ENCODE assay signal across 37 cellular contexts in the genomic region with DNA sequence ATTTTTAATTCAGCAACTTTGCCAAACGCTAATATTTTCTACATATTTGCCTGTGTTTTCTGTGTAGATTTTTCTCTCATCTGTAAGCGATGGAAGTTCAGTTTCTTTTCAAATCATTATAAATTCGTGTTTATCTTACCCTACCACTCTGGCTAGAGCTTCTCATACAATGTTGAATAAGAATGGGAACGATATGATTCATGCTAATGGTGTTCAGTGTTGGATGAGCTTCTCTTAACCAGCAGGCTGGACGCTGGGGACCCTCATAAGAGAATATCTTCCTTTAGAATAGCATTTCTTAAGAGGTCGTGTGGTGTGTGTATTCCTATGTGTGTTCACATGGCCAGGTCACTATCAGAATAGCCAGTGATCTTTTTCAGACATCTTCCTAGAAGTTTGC.
"Had no signal": no experiment of that assay in that cellular context is flagged by ENCODE, and none has a peak within 500 bp of the region (broad histone marks: within the 10 kb centered on the region; RNA-seq: fewer than 3 reads in every experiment).

No MANE protein-coding gene starts in this region.

- H3K36me3 ChIP-seq: brain microvascular endothelial cell, breast epithelium had no signal

- H3K27ac Mint-ChIP-seq: activated CD4-positive, alpha-beta memory T cell treated with anti-CD3 and anti-CD28 coated beads, Interleukin-2, amount 10 ng/mL, durations not matched to agents 7 days and 5 days; activated CD4-positive, alpha-beta T cell treated with anti-CD3 and anti-CD28 coated beads for 36 hours; activated CD8-positive, alpha-beta memory T cell treated with anti-CD3 and anti-CD28 coated beads, Interleukin-2, amount 10 ng/mL, durations not matched to agents 7 days and 5 days; activated CD8-positive, alpha-beta T cell treated with anti-CD3 and anti-CD28 coated beads, Interleukin-2, amount 10 ng/mL, durations not matched to agents 7 days and 5 days; activated naive CD4-positive, alpha-beta T cell treated with anti-CD3 and anti-CD28 coated beads for 36 hours; activated naive CD8-positive, alpha-beta T cell treated with anti-CD3 and anti-CD28 coated beads for 36 hours; activated T-cell treated with anti-CD3 and anti-CD28 coated beads, Interleukin-2, amount 50 U/mL, for 24 hours; activated T-helper 2 cell treated with anti-CD3 and anti-CD28 coated beads, Interferon-gamma antibody, Interleukin-2, Interleukin-4, amounts not matched to agents 10 μg/mL and 5 μg/mL and 100 μg/mL, durations not matched to agents 14 hours and 24 hours and 36 hours; T-helper 1 cell treated with Interleukin-12 subunit alpha and Interleukin-12 subunit beta and Interleukin-4 antibody, amounts not matched to agents 30 μg/mL and 1 μg/mL, for 36 hours; T-helper 2 cell treated with Interferon-gamma antibody and Interleukin-4, amounts not matched to agents 5 μg/mL and 100 μg/mL, for 36 hours; WTC11 had no signal

- H3K36me3 Mint-ChIP-seq: activated naive CD4-positive, alpha-beta T cell treated with anti-CD3 and anti-CD28 coated beads, Interleukin-2, amount 50 U/mL, for 72 hours had no signal

- FAIRE-seq: TTC549 had no signal

- H3K9me3 Mint-ChIP-seq: activated CD4-positive, alpha-beta memory T cell treated with anti-CD3 and anti-CD28 coated beads, Interleukin-2, amount 10 ng/mL, durations not matched to agents 7 days and 5 days; activated CD4-positive, alpha-beta T cell treated with anti-CD3 and anti-CD28 coated beads, Interleukin-2, amount 10 ng/mL, durations not matched to agents 7 days and 5 days; activated naive CD4-positive, alpha-beta T cell treated with anti-CD3 and anti-CD28 coated beads for 36 hours; activated naive CD4-positive, alpha-beta T cell treated with anti-CD3 and anti-CD28 coated beads, Interleukin-2, amount 50 U/mL, for 72 hours; activated naive CD8-positive, alpha-beta T cell treated with anti-CD3 and anti-CD28 coated beads for 36 hours; activated T-cell treated with anti-CD3 and anti-CD28 coated beads, Interleukin-2, amount 50 U/mL, for 24 hours; activated T-helper 2 cell treated with anti-CD3 and anti-CD28 coated beads, Interferon-gamma antibody, Interleukin-2, Interleukin-4, amounts not matched to agents 10 μg/mL and 5 μg/mL and 100 μg/mL, durations not matched to agents 14 hours and 24 hours and 36 hours; T-helper 1 cell treated with Interleukin-12 subunit alpha and Interleukin-12 subunit beta and Interleukin-4 antibody, amounts not matched to agents 30 μg/mL and 1 μg/mL, for 36 hours; T-helper 2 cell treated with Interferon-gamma antibody and Interleukin-4, amounts not matched to agents 5 μg/mL and 100 μg/mL, for 36 hours; WTC11 had no signal

- H3K4me3 ChIP-seq: adrenal gland, body of pancreas, breast epithelium had no signal

- H3K27ac ChIP-seq: adrenal gland, body of pancreas, brain microvascular endothelial cell, breast epithelium, WERI-Rb-1 had no signal

- H3K9me3 ChIP-seq: adrenal gland, body of pancreas, breast epithelium had no signal

- ATAC-seq: activated CD4-positive, alpha-beta T cell treated with anti-CD3 and anti-CD28 coated beads for 36 hours; activated CD4-positive, CD25-positive, alpha-beta regulatory T cell treated with anti-CD3 and anti-CD28 coated beads, Interleukin-2, amount 50 U/mL, for 24 hours; activated CD8-positive, alpha-beta memory T cell treated with anti-CD3 and anti-CD28 coated beads, Interleukin-2, amount 10 ng/mL, durations not matched to agents 7 days and 5 days; activated CD8-positive, alpha-beta T cell treated with anti-CD3 and anti-CD28 coated beads, Interleukin-2, amount 10 ng/mL, durations not matched to agents 7 days and 5 days; activated naive CD4-positive, alpha-beta T cell treated with anti-CD3 and anti-CD28 coated beads, Interleukin-2, amount 50 U/mL, for 72 hours; body of pancreas; WTC11 had no signal

- H3K4me3 Mint-ChIP-seq: activated CD4-positive, alpha-beta memory T cell treated with anti-CD3 and anti-CD28 coated beads, Interleukin-2, amount 10 ng/mL, durations not matched to agents 7 days and 5 days; activated CD4-positive, alpha-beta T cell treated with anti-CD3 and anti-CD28 coated beads for 36 hours; activated CD4-positive, alpha-beta T cell treated with anti-CD3 and anti-CD28 coated beads, Interleukin-2, amount 10 ng/mL, durations not matched to agents 7 days and 5 days; activated CD8-positive, alpha-beta memory T cell treated with anti-CD3 and anti-CD28 coated beads, Interleukin-2, amount 10 ng/mL, durations not matched to agents 7 days and 5 days; activated CD8-positive, alpha-beta T cell treated with anti-CD3 and anti-CD28 coated beads, Interleukin-2, amount 10 ng/mL, durations not matched to agents 7 days and 5 days; activated naive CD4-positive, alpha-beta T cell treated with anti-CD3 and anti-CD28 coated beads for 36 hours; activated naive CD8-positive, alpha-beta T cell treated with anti-CD3 and anti-CD28 coated beads for 36 hours; activated T-cell treated with anti-CD3 and anti-CD28 coated beads, Interleukin-2, amount 50 U/mL, for 24 hours; T-helper 1 cell treated with Interleukin-12 subunit alpha and Interleukin-12 subunit beta and Interleukin-4 antibody, amounts not matched to agents 30 μg/mL and 1 μg/mL, for 36 hours; T-helper 2 cell treated with Interferon-gamma antibody and Interleukin-4, amounts not matched to agents 5 μg/mL and 100 μg/mL, for 36 hours; WTC11 had no signal

- H3K4me1 ChIP-seq: adrenal gland, body of pancreas, breast epithelium had no signal

- H3K27me3 Mint-ChIP-seq: activated CD4-positive, alpha-beta memory T cell treated with anti-CD3 and anti-CD28 coated beads, Interleukin-2, amount 10 ng/mL, durations not matched to agents 7 days and 5 days; activated CD4-positive, alpha-beta T cell treated with anti-CD3 and anti-CD28 coated beads for 36 hours; activated CD4-positive, alpha-beta T cell treated with anti-CD3 and anti-CD28 coated beads, Interleukin-2, amount 10 ng/mL, durations not matched to agents 7 days and 5 days; activated CD8-positive, alpha-beta memory T cell treated with anti-CD3 and anti-CD28 coated beads, Interleukin-2, amount 10 ng/mL, durations not matched to agents 7 days and 5 days; activated naive CD8-positive, alpha-beta T cell treated with anti-CD3 and anti-CD28 coated beads for 36 hours had no signal

- H3K4me1 Mint-ChIP-seq: activated CD4-positive, alpha-beta T cell treated with anti-CD3 and anti-CD28 coated beads, Interleukin-2, amount 10 ng/mL, durations not matched to agents 7 days and 5 days; activated CD8-positive, alpha-beta memory T cell treated with anti-CD3 and anti-CD28 coated beads, Interleukin-2, amount 10 ng/mL, durations not matched to agents 7 days and 5 days; activated naive CD8-positive, alpha-beta T cell treated with anti-CD3 and anti-CD28 coated beads for 36 hours; WTC11 had no signal

- DNase-seq: activated CD4-positive, alpha-beta memory T cell treated with anti-CD3 and anti-CD28 coated beads, Interleukin-2, amount 10 ng/mL, durations not matched to agents 7 days and 5 days; activated CD4-positive, alpha-beta T cell treated with anti-CD3 and anti-CD28 coated beads for 1 hour; activated CD4-positive, alpha-beta T cell treated with anti-CD3 and anti-CD28 coated beads for 36 hours; activated CD4-positive, alpha-beta T cell treated with anti-CD3 and anti-CD28 coated beads for 48 hours; activated CD4-positive, alpha-beta T cell treated with anti-CD3 and anti-CD28 coated beads, Interleukin-2, amount 10 ng/mL, durations not matched to agents 7 days and 5 days; activated CD4-positive, alpha-beta T cell treated with anti-CD3 and anti-CD28 coated beads, Interleukin-2, amount 50 U/mL, for 48 hours; activated CD4-positive, CD25-positive, alpha-beta regulatory T cell; activated CD8-positive, alpha-beta memory T cell treated with anti-CD3 and anti-CD28 coated beads for 24 hours; activated CD8-positive, alpha-beta memory T cell treated with anti-CD3 and anti-CD28 coated beads, Interleukin-2, amount 10 ng/mL, durations not matched to agents 7 days and 5 days; activated CD8-positive, alpha-beta memory T cell treated with anti-CD3 and anti-CD28 coated beads, Interleukin-2, amount 50 U/mL, for 48 hours; activated CD8-positive, alpha-beta T cell treated with anti-CD3 and anti-CD28 coated beads, Interleukin-2, amount 10 ng/mL, durations not matched to agents 7 days and 5 days; activated effector memory CD4-positive, alpha-beta T cell treated with anti-CD3 and anti-CD28 coated beads, Interleukin-2, amount 50 U/mL, for 16 hours; activated gamma-delta T cell treated with Interleukin-2 at 50 U/mL for 16 hours; activated naive CD4-positive, alpha-beta T cell; activated naive CD4-positive, alpha-beta T cell treated with anti-CD3 and anti-CD28 coated beads for 36 hours; activated naive CD4-positive, alpha-beta T cell treated with anti-CD3 and anti-CD28 coated beads, Interleukin-2, amount 50 U/mL, for 16 hours; activated naive CD8-positive, alpha-beta T cell treated with anti-CD3 and anti-CD28 coated beads for 36 hours; activated T-cell treated with anti-CD3 and anti-CD28 coated beads, Interleukin-2, amount 50 U/mL, for 24 hours; activated T-cell treated with anti-CD3 and anti-CD28 coated beads, Interleukin-2, amount 50 U/mL, for 48 hours; adrenal gland; amniotic stem cell; aorta; body of pancreas; brain microvascular endothelial cell; central memory CD4-positive, alpha-beta T cell; T-helper 1 cell; T-helper 2 cell; T-helper 9 cell had no signal

- H3K27me3 ChIP-seq: adrenal gland, body of pancreas, brain microvascular endothelial cell had no signal
